ENCODE assay signal across 28 cellular contexts in genomic region chr2:123840614-123841013, GRCh38.
"Had no signal": no experiment of that assay in that cellular context is flagged by ENCODE, and none has a peak within 500 bp of the region (broad histone marks: within the 10 kb centered on the region; RNA-seq: fewer than 3 reads in every experiment).

No MANE protein-coding gene starts in this region.

- DNase-seq: dorsolateral prefrontal cortex; effector CD4-positive, alpha-beta T cell; foreskin melanocyte; glutamatergic neuron; heart right ventricle; hippocampal formation; left cardiac atrium; left lung; mesenchymal stem cell; mucosa of descending colon; naive B cell; stimulated activated CD4-positive, alpha-beta T cell treated with anti-CD3 and anti-CD28 coated beads, Interleukin-12 subunit alpha, Interleukin-12 subunit beta, amount 100 ng/mL, for 4 hours; stimulated activated CD4-positive, alpha-beta T cell treated with anti-CD3 and anti-CD28 coated beads, Interleukin-1b, Interleukin-23, amount 100 ng/mL, for 48 hours; stimulated activated CD4-positive, alpha-beta T cell treated with anti-CD3 and anti-CD28 coated beads, Interleukin-4, amount 100 ng/mL, for 1 hour; stimulated activated CD8-positive, alpha-beta memory T cell treated with anti-CD3 and anti-CD28 coated beads, Interleukin-4, amount 100 ng/mL, for 48 hours; stimulated activated naive CD4-positive, alpha-beta T cell; stimulated activated naive CD8-positive, alpha-beta T cell treated with anti-CD3 and anti-CD28 coated beads, Interleukin-15, amount 100 ng/mL, for 72 hours; thyroid gland; trophoblast cell had no signal

- H3K4me3 ChIP-seq: dorsolateral prefrontal cortex, esophagus muscularis mucosa, heart right ventricle, left lung, mucosa of descending colon, right atrium auricular region, smooth muscle cell, thyroid gland, vagina had no signal

- H3K4me2 ChIP-seq: smooth muscle cell had no signal

- ATAC-seq: heart right ventricle; left cardiac atrium; left lung; mucosa of descending colon; sciatic nerve; stimulated activated naive CD8-positive, alpha-beta T cell treated with anti-CD3 and anti-CD28 coated beads, Interleukin-15, amount 100 ng/mL, for 72 hours had no signal

- H3K36me3 ChIP-seq: esophagus muscularis mucosa, heart right ventricle, left lung, neutrophil, right atrium auricular region, thyroid gland, vagina had no signal

- H3K27ac ChIP-seq: dorsolateral prefrontal cortex, epithelial cell of prostate, esophagus muscularis mucosa, heart right ventricle, left lung, neutrophil, parathyroid adenoma, right atrium auricular region, thyroid gland, vagina had no signal

- FAIRE-seq: islet of Langerhans had no signal

- H3K79me2 ChIP-seq: parathyroid adenoma had no signal

- H3K27me3 ChIP-seq: dorsolateral prefrontal cortex, esophagus muscularis mucosa, heart right ventricle, left lung, neutrophil, right atrium auricular region, thyroid gland, vagina had no signal

- H3K9me3 ChIP-seq: neutrophil, thyroid gland, vagina had no signal

- H3K9ac ChIP-seq: parathyroid adenoma had no signal

- H2AFZ ChIP-seq: parathyroid adenoma had no signal

- H3K4me1 ChIP-seq: esophagus muscularis mucosa, heart right ventricle, left lung, parathyroid adenoma, right atrium auricular region, thyroid gland, vagina had no signal
